16 cellular contexts compared by ENCODE assay signal in the genomic region with DNA sequence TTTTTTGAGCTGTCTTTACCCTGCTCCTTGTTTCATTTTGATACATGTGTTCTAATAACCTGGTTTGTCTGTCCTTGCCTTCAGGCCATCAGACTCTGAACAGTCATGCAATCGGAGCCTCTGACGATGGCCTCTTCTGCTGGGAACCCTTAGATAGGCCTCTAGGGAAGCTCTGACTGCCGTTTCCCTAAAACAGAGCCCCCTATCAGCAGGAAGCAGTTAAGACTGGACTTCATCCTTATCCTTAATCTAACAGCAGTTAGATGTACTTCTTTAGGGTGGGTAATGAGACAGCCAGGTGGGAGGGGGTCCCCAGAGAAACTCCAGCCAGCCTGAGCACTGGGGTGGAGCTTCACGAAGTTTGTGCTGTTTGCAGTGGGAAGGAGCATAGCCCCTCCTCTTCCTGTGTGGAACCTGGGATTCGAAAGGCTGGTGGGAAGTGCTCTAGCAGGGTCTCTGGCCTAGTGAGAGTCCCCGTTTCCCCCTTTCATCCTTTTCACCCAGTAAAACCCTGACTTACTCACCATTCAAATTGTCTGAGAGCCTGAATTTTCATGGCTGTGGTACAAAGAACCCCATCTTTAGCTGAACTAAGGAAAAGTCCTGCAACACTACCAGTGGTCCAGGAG. TPM values are rescaled to one million over a fixed set of nuclear protein-coding genes. Genes with fewer than 3 reads are reported as not detected.
DNase-seq lines count a peak whose midpoint lies in the region; ATAC-seq, FAIRE-seq and TF ChIP-seq lines count a peak whose summit lies in the region.
"Had no signal": no experiment of that assay in that cellular context is flagged by ENCODE, and none has a peak within 500 bp of the region (broad histone marks: within the 10 kb centered on the region; RNA-seq: fewer than 3 reads in every experiment).

No MANE protein-coding gene starts in this region.

- peak in 1 of 2 experiments; percentile 21; a peak in 2 of 4 replicates for TF ChIP-seq RAD21 in H1 (IDR thresholded peaks at IDR 0.05 in 1 of 2, conservative IDR thresholded peaks at IDR 0.05 in 1 of 2; ENCODE audit: low read depth in 2 of 2, low read length in 2 of 2)

- TF ChIP-seq CTCF in Panc1 (IDR thresholded peaks at IDR 0.05) (peak; percentile 12; the same call in 1 of the 2 replicates), H1 (IDR thresholded peaks at IDR 0.05; ENCODE audit: control extremely low read depth in 1 of 3, insufficient read depth in 1 of 3, low read depth in 1 of 3, low read length in 3 of 3) (peak in 2 of 3 experiments; percentile 23 to 24; a peak in 2 of 4 replicates), neural progenitor cell (IDR thresholded peaks at IDR 0.05) (no peak), OCI-LY7 (conservative IDR thresholded peaks at IDR 0.05; ENCODE audit: low read length) (no peak)

- no peak overlapping the region for H3K4ac ChIP-seq in H1 (replicated peaks; ENCODE audit: insufficient read length, low read depth, low read length)

- H3K27me3 ChIP-seq in Panc1 (ENCODE audit: control insufficient read depth, insufficient read depth, low read length) = no peaks in the 10 kb centered on the region; the same call in 1 of the 2 replicates
- no peaks in the 10 kb centered on the region for H3K27me3 ChIP-seq in H1 (replicated peaks in 1 of 4; ENCODE audit: control insufficient read depth in 3 of 4, extremely low read depth in 1 of 4, insufficient read depth in 3 of 4, low read length in 3 of 4)
- no peaks in the 10 kb centered on the region for H3K27me3 ChIP-seq in neural progenitor cell

- no peaks in the 10 kb centered on the region for H4K20me1 ChIP-seq in H1 (replicated peaks in 1 of 2; ENCODE audit: control insufficient read depth in 1 of 2, insufficient read depth in 2 of 2, low read length in 2 of 2)
- H4K20me1 ChIP-seq in neural progenitor cell (ENCODE audit: low read depth) = no peaks in the 10 kb centered on the region
- no peaks in the 10 kb centered on the region for H4K20me1 ChIP-seq in OCI-LY7 (ENCODE audit: insufficient read depth, low read length)

- H2BK12ac ChIP-seq in H1 (ENCODE audit: low read depth, low read length) = no peak overlapping the region

- ATAC-seq in Panc1 (no peak), HG03432 (IDR thresholded peaks at IDR 0.05; ENCODE audit: unreplicated experiment) (no peak)

- intact Hi-C loops in Panc1 (cut with micrococcal nuclease; ENCODE audit: unreplicated experiment) = no loop called here
- intact Hi-C loops in OCI-LY7 (cut with micrococcal nuclease; ENCODE audit: unreplicated experiment) = no loop called here

- H3F3A ChIP-seq in neural progenitor cell (ENCODE audit: low read depth) = no peaks in the 10 kb centered on the region

- H3K36me3 ChIP-seq in Panc1 (ENCODE audit: control insufficient read depth, insufficient read depth, low read length) = no peaks in the 10 kb centered on the region
- H3K36me3 ChIP-seq in H1 (ENCODE audit: control insufficient read depth in 2 of 4, insufficient read depth in 4 of 4, low read length in 3 of 4) = peaks cover 0 to 2% (median 0%) of the 10 kb centered on the region in 4 experiments; a peak in 1 of 8 replicates
- peaks cover 4% of the 10 kb centered on the region for H3K36me3 ChIP-seq in neural progenitor cell
- H3K36me3 ChIP-seq in OCI-LY7 (ENCODE audit: insufficient read depth, low read length) = no peaks in the 10 kb centered on the region

- DNase-seq in EL (peak; percentile 16), Panc1 (ENCODE audit: low read depth, low spot score) (no peak), H1 (ENCODE audit: low read depth in 1 of 2, low spot score in 2 of 2) (no peak), neural progenitor cell (ENCODE audit: low spot score) (no peak), OCI-LY7 (ENCODE audit: low spot score) (no peak), GM19238 (ENCODE audit: insufficient read length, low spot score) (no peak)
- DNase-seq: CD4-positive, alpha-beta T cell; DMS79 treated with DMSO at 0.1 percent for 48 hours; KBM-7; NCI-H1092; NCI-H1694 treated with DMSO at 0.1 percent for 48 hours; NCI-H446 treated with DMSO at 0.1 percent for 48 hours; NCI-H774; SIG-M5 had no signal

- H3K27ac ChIP-seq in Panc1 (ENCODE audit: low read length) (no peak overlapping the region), H1 (ENCODE audit: low read depth, low read length) (no peak overlapping the region), neural progenitor cell (no peak overlapping the region), OCI-LY7 (ENCODE audit: low read depth, low read length, poor library complexity, severe bottlenecking) (no peak overlapping the region)

- H3K4me3 ChIP-seq in Panc1 (ENCODE audit: low read depth in 2 of 2, low read length in 2 of 2) (no peak overlapping the region), H1 (ENCODE audit: extremely low read depth in 1 of 4, insufficient read depth in 2 of 4, low read depth in 3 of 4, low read length in 4 of 4) (no peak overlapping the region), neural progenitor cell (no peak overlapping the region), OCI-LY7 (ENCODE audit: low read depth, low read length, poor library complexity, severe bottlenecking) (no peak overlapping the region)

- no peak overlapping the region for H2BK120ac ChIP-seq in H1 (replicated peaks; ENCODE audit: low read depth, low read length)

- H3K56ac ChIP-seq in H1 (replicated peaks; ENCODE audit: insufficient read length, low read depth, low read length) = no peak overlapping the region

- H3K23ac ChIP-seq in H1 (ENCODE audit: insufficient read length) = no peak overlapping the region

- no peaks in the 10 kb centered on the region for H3K79me1 ChIP-seq in H1 (ENCODE audit: low read depth, low read length)

- H3K79me2 ChIP-seq in H1 (ENCODE audit: control insufficient read depth in 1 of 2, insufficient read depth in 2 of 2, low read length in 2 of 2) (no peaks in the 10 kb centered on the region), neural progenitor cell (ENCODE audit: low read depth) (no peaks in the 10 kb centered on the region), OCI-LY7 (ENCODE audit: insufficient read depth, low read depth, low read length) (no peaks in the 10 kb centered on the region)

- CTCF ChIA-PET in Panc1 (lab: Charles Lee) (no interaction called here), H1 (lab: Charles Lee; ENCODE audit: partially characterized antibody) (interaction anchor here (0.8 to 6.0 kb wide), 17 partner anchors 8 to 338 kb away, joined by 3 to 78 read pairs (median 5); a partner anchor contains a TSS), OCI-LY7 (lab: Charles Lee; ENCODE audit: unreplicated experiment) (no interaction called here)

- no peak overlapping the region for H3K14ac ChIP-seq in H1 (ENCODE audit: insufficient read length)

- FAIRE-seq in H1 (lab: Jason Lieb, UNC) = no peak
- FAIRE-seq: RCC 7860 had no signal

- WGBS in H1 (ENCODE audit: extremely low coverage in 1 of 2, insufficient coverage in 1 of 2, insufficient read length in 1 of 2, insufficient replicate concordance in 2 of 2, low coverage in 1 of 2, low lambda C conversion rate in 2 of 2, missing lambda C conversion rate in 1 of 2), 2 experiments = 92% methylated on average over 6 of the region's 6 CpGs; no CpG with 5 or more reads in 1 of the 2 experiments

- H2BK5ac ChIP-seq in H1 (ENCODE audit: low read depth, low read length) = no peak overlapping the region

- peaks cover 2% of the 10 kb centered on the region for H3K36me3 Mint-ChIP-seq in neural progenitor cell

- H4K8ac ChIP-seq in H1 (ENCODE audit: extremely low read depth, insufficient read depth, low read length) = no peak overlapping the region

- no peak overlapping the region for H2BK20ac ChIP-seq in H1 (ENCODE audit: low read length)

- H3K4me1 ChIP-seq in Panc1 (ENCODE audit: control insufficient read depth, insufficient read depth, low read length) (no peaks in the 10 kb centered on the region), H1 (replicated peaks in 1 of 4; ENCODE audit: control insufficient read depth in 3 of 4, insufficient read depth in 4 of 4, low read length in 3 of 4) (no peaks in the 10 kb centered on the region), neural progenitor cell (peaks cover 6% of the 10 kb centered on the region), OCI-LY7 (ENCODE audit: insufficient read depth, low read length, poor library complexity, severe bottlenecking) (no peaks in the 10 kb centered on the region)

- H2BK15ac ChIP-seq in H1 (ENCODE audit: low read length) = no peak overlapping the region

- BruUV-seq in Panc1 (replicated peaks; lab: Mats Ljungman, UMichigan) = no TSS peak
- BruUV-seq in OCI-LY7 (replicated peaks; lab: Mats Ljungman, UMichigan) = no TSS peak

- H3K9ac ChIP-seq in H1 (replicated peaks in 1 of 4; ENCODE audit: extremely low read depth in 1 of 4, low read depth in 3 of 4, low read length in 3 of 4) = no peak overlapping the region
- no peak overlapping the region for H3K9ac ChIP-seq in neural progenitor cell

- H4K5ac ChIP-seq in H1 (ENCODE audit: insufficient read length, low read depth, low read length) = no peak overlapping the region

- H3K4me1 Mint-ChIP-seq in neural progenitor cell = no peaks in the 10 kb centered on the region

- no peaks in the 10 kb centered on the region for H3K9me2 ChIP-seq in OCI-LY7 (ENCODE audit: insufficient read depth, low read length)

- TF ChIP-seq POLR2A in H1 (IDR thresholded peaks at IDR 0.05; ENCODE audit: control extremely low read depth in 1 of 2, low read depth in 2 of 2, low read length in 2 of 2) = no peak

- H3K27ac Mint-ChIP-seq in neural progenitor cell = no peak overlapping the region
- H3K27ac Mint-ChIP-seq: CD4-positive, alpha-beta T cell had no signal

- no peak overlapping the region for H3K4me3 Mint-ChIP-seq in neural progenitor cell
- H3K4me3 Mint-ChIP-seq: CD4-positive, alpha-beta T cell had no signal

- no peak overlapping the region for H2AK5ac ChIP-seq in H1 (ENCODE audit: low read depth, low read length)

- H3K9me3 Mint-ChIP-seq in neural progenitor cell = peaks cover 13% of the 10 kb centered on the region

- no peaks in the 10 kb centered on the region for H3K27me3 Mint-ChIP-seq in neural progenitor cell (ENCODE audit: insufficient read depth, low read depth)

- POLR2A ChIA-PET in Panc1 (lab: Charles Lee) (no interaction called here), H1 (lab: Charles Lee; ENCODE audit: partially characterized antibody) (no interaction called here), OCI-LY7 (lab: Charles Lee) (no interaction called here)

- no peaks in the 10 kb centered on the region for H3K9me3 ChIP-seq in Panc1 (ENCODE audit: control insufficient read depth, insufficient read depth, low read depth, low read length)
- H3K9me3 ChIP-seq in H1 (ENCODE audit: insufficient read depth in 2 of 2, low read depth in 1 of 2, low read length in 1 of 2) = peaks cover 15 to 27% of the 10 kb centered on the region in 2 experiments
- peaks cover 14% of the 10 kb centered on the region for H3K9me3 ChIP-seq in neural progenitor cell (ENCODE audit: low read depth)
- H3K9me3 ChIP-seq in OCI-LY7 (ENCODE audit: low read length) = peaks cover 13% of the 10 kb centered on the region; the same call in 1 of the 2 replicates

- H2AFZ ChIP-seq in H1 (ENCODE audit: low read length) = no peak overlapping the region
- H2AFZ ChIP-seq in neural progenitor cell (replicated peaks) = peak overlapping the region; percentile 26
- no peak overlapping the region for H2AFZ ChIP-seq in OCI-LY7 (ENCODE audit: low read length)

- in situ Hi-C loops in Panc1 (cut with HindIII; ENCODE audit: low pct_unique_long_range_greater_than_20kb, low sequenced_read_pairs) = no loop called here

- no peak overlapping the region for H3K18ac ChIP-seq in H1 (ENCODE audit: extremely low read depth, low read length)

- H3K23me2 ChIP-seq in H1 (ENCODE audit: low read depth, low read length) = no peaks in the 10 kb centered on the region

- no peak overlapping the region for H4K91ac ChIP-seq in H1 (replicated peaks; ENCODE audit: insufficient read length, low read length)

- no peak for TF ChIP-seq EP300 in H1 (IDR thresholded peaks at IDR 0.05; ENCODE audit: borderline replicate concordance in 1 of 2, low read depth in 2 of 2, low read length in 2 of 2)

- H3K4me2 ChIP-seq in H1 (ENCODE audit: insufficient read depth in 1 of 2, low read depth in 2 of 2, low read length in 2 of 2) (no peak overlapping the region), neural progenitor cell (no peak overlapping the region), OCI-LY7 (ENCODE audit: low read length) (no peak overlapping the region)

RNA-seq across cellular contexts. Expression of a gene that starts 28.4 kb away (rescaled TPM):
- total RNA-seq in Panc1 (2021; ENCODE audit: unreplicated experiment) (not detected), neural progenitor cell (ENCODE audit: low replicate concordance) (0.26 and 0.34 TPM in 2 replicates), OCI-LY7 (2022) (not detected in 2 replicates)
- polyA plus RNA-seq in Panc1 (2012; ENCODE audit: insufficient read length) = not detected
- total RNA-seq in H1 (2021; fragmentation: NEBNext Ultra II Directional; extraction: Animal tissue kit (Norgen Biotek cat#: 25700)) = 0.82 and 0.88 TPM in 2 replicates
- polyA plus RNA-seq in H1 (2011; rRNA removed) = 0.25 and 0.26 TPM in 2 replicates
- polyA plus RNA-seq in H1 (2011; cell fraction: cytosol; rRNA removed) = 0.32 TPM
- polyA plus RNA-seq in H1 (2011; cell fraction: nucleus; rRNA removed) = 0.67 TPM
- polyA plus RNA-seq in H1 (2012, experiment 1 of 2) = 0.20 to 0.30 TPM (median 0.27 TPM) in 4 replicates
- polyA plus RNA-seq in H1 (2012, experiment 2 of 2) = not detected
- polyA plus RNA-seq in H1 (2013, experiment 1 of 2) = 0.49 TPM
- polyA plus RNA-seq in H1 (2013, experiment 2 of 2) = 0.52 TPM
- polyA minus RNA-seq in H1 (2011; rRNA and poly(A)+ RNA removed) = 0.80 and 1.5 TPM in 2 replicates
- polyA minus RNA-seq in H1 (2011; cell fraction: cytosol; rRNA and poly(A)+ RNA removed) = 0.73 TPM
- 1.9 TPM for polyA minus RNA-seq in H1 (2011; cell fraction: nucleus; rRNA and poly(A)+ RNA removed)
- not detected in 2 replicates for total RNA-seq in OCI-LY7 (2014; rRNA removed; shearing (Covaris generic))

Comparison
In these comparisons a context has a peak if more than half of its experiments do, and no peak if none do; other contexts are left out.
1. CTCF ChIP-seq: peak in Panc1 (single experiment) and H1 (2 of 3); none in neural progenitor cell (single experiment) and OCI-LY7 (single experiment).